ENCODE assay signal across 1 cellular context in the genomic region with DNA sequence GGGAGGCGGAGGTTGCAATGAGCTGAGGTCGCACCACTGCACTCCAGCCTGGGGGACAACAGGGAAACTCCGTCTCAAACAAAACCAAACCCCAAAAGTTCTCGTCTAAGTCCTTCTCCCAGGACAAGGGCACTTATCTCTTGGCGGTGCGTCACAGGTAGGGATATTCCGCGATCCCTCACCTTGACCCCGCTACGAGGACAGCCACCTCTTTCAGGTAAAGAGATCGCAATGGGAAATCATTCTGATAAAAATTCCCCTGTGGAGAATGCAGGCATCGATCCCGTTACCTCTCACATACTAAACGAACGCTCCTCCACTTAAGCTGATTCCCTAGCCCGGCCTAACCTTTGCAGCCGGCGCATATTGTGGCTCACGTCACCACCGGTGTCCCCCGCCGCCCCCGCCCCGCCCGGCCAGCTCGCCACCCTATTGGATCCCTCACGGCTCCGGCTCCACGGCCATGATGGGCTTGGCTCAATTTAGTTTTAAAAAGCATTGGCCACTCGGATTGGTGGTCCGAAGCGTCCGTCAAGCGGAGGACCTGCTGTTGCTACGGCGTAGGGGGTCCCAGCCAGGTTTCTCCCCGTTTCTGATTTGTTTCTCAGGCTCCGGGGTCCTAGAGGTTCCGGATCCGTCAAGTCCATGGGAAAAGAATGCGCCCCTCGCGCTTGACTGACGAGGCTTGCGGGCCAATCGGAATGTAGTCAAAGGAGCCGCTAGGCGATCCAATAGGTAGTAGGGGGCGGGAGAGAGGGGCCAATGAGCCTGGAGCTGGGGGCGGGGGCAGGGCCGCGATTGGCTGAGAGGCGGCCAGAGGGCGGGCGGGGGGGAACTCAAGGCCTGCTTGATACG.
TF ChIP-seq lines count a peak whose summit lies in the region.

No MANE protein-coding gene starts in this region.

TF ChIP-seq in HepG2, 621 proteins besides CTCF, POLR2A, EP300 and RAD21 (continued from another document and continues in another):
- TF ChIP-seq, protein P1, sequence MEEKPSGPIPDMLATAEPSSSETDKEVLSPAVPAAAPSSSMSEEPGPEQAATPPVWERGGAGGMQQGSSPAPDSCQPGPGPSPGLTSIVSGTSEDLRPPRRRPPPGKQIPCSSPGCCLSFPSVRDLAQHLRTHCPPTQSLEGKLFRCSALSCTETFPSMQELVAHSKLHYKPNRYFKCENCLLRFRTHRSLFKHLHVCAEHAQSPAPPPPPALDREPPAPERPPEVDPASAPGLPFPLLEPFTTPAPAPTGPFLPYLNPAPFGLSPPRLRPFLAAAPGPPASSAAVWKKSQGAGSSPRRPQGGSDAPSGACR (CRISPR knock-in tag; IDR thresholded peaks at IDR 0.05) = peak; percentile 65; the same call in 1 of the 2 replicates
- TF ChIP-seq ARHGAP35 (CRISPR knock-in tag; IDR thresholded peaks at IDR 0.05; ENCODE audit: borderline replicate concordance) (no peak; the same call in 1 of the 2 replicates), SMAD9 (CRISPR knock-in tag; IDR thresholded peaks at IDR 0.05) (0 out of 2 replicates have a peak, but pooled peaks have one; percentile 47), KDM6A (CRISPR knock-in tag; IDR thresholded peaks at IDR 0.05; ENCODE audit: low read depth) (no peak), ZNF547 (CRISPR knock-in tag; IDR thresholded peaks at IDR 0.05) (no peak), PRPF4 (IDR thresholded peaks at IDR 0.05; ENCODE audit: low read depth, low read length, poor library complexity, severe bottlenecking) (no peak), GATAD1 (CRISPR knock-in tag; IDR thresholded peaks at IDR 0.05) (peak; percentile 70), YY1 (IDR thresholded peaks at IDR 0.05; ENCODE audit: insufficient read depth, insufficient replicate concordance, low read depth, low read length) (peak; percentile 82), ZNF292 (CRISPR knock-in tag; IDR thresholded peaks at IDR 0.05; ENCODE audit: borderline replicate concordance, low read depth) (no peak), REPIN1 (CRISPR knock-in tag; IDR thresholded peaks at IDR 0.05; ENCODE audit: borderline replicate concordance, low read depth) (peak; percentile 74), ZNF629 (CRISPR knock-in tag; conservative IDR thresholded peaks at IDR 0.05) (no peak), ZFYVE20 (CRISPR knock-in tag; IDR thresholded peaks at IDR 0.05; ENCODE audit: borderline replicate concordance, low read depth) (no peak), TGIF2 (CRISPR knock-in tag; IDR thresholded peaks at IDR 0.05) (no peak), PCBP1 (IDR thresholded peaks at IDR 0.05; ENCODE audit: borderline replicate concordance, low read depth, low read length) (no peak), ZNF660 (CRISPR knock-in tag; IDR thresholded peaks at IDR 0.05; ENCODE audit: borderline replicate concordance, low read depth) (no peak), KDM5B (CRISPR knock-in tag; IDR thresholded peaks at IDR 0.05; ENCODE audit: borderline replicate concordance) (0 out of 2 replicates have a peak, but pooled peaks have one; percentile 48), KLF15 (CRISPR knock-in tag; IDR thresholded peaks at IDR 0.05; ENCODE audit: borderline replicate concordance) (no peak; the same call in 1 of the 2 replicates), ARNT2 (CRISPR knock-in tag; IDR thresholded peaks at IDR 0.05; ENCODE audit: low read depth) (peak; percentile 62), ZNF891 (CRISPR knock-in tag; IDR thresholded peaks at IDR 0.05) (no peak), GATAD2A (CRISPR knock-in tag; IDR thresholded peaks at IDR 0.05) (peak; percentile 75), SRF (IDR thresholded peaks at IDR 0.05; ENCODE audit: low read depth, low read length) (no peak), RELA (CRISPR knock-in tag; IDR thresholded peaks at IDR 0.05) (peak; percentile 68; the same call in 1 of the 2 replicates), ZNF350 (CRISPR knock-in tag; IDR thresholded peaks at IDR 0.05; ENCODE audit: borderline replicate concordance, low read depth) (peak; percentile 90; the same call in 1 of the 2 replicates), ZFP36L2 (CRISPR knock-in tag; IDR thresholded peaks at IDR 0.05) (no peak), ATF1 (CRISPR knock-in tag; IDR thresholded peaks at IDR 0.05) (peak; percentile 81), ZNF616 (CRISPR knock-in tag; IDR thresholded peaks at IDR 0.05; ENCODE audit: low read depth) (no peak), ZNF136 (CRISPR knock-in tag; IDR thresholded peaks at IDR 0.05; ENCODE audit: low read depth) (peak; percentile 67; the same call in 1 of the 2 replicates), GABPA (IDR thresholded peaks at IDR 0.05; ENCODE audit: low read depth, low read length) (0 out of 2 replicates have a peak, but pooled peaks have one; percentile 12), GABPA (CRISPR knock-in tag; IDR thresholded peaks at IDR 0.05; ENCODE audit: low read depth) (peak; percentile 68)
- TF ChIP-seq, protein P2, sequence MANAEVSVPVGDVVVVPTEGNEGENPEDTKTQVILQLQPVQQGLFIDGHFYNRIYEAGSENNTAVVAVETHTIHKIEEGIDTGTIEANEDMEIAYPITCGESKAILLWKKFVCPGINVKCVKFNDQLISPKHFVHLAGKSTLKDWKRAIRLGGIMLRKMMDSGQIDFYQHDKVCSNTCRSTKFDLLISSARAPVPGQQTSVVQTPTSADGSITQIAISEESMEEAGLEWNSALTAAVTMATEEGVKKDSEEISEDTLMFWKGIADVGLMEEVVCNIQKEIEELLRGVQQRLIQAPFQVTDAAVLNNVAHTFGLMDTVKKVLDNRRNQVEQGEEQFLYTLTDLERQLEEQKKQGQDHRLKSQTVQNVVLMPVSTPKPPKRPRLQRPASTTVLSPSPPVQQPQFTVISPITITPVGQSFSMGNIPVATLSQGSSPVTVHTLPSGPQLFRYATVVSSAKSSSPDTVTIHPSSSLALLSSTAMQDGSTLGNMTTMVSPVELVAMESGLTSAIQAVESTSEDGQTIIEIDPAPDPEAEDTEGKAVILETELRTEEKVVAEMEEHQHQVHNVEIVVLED (CRISPR knock-in tag; IDR thresholded peaks at IDR 0.05; ENCODE audit: borderline replicate concordance) = peak; percentile 69; the same call in 1 of the 2 replicates
- TF ChIP-seq, protein P3, sequence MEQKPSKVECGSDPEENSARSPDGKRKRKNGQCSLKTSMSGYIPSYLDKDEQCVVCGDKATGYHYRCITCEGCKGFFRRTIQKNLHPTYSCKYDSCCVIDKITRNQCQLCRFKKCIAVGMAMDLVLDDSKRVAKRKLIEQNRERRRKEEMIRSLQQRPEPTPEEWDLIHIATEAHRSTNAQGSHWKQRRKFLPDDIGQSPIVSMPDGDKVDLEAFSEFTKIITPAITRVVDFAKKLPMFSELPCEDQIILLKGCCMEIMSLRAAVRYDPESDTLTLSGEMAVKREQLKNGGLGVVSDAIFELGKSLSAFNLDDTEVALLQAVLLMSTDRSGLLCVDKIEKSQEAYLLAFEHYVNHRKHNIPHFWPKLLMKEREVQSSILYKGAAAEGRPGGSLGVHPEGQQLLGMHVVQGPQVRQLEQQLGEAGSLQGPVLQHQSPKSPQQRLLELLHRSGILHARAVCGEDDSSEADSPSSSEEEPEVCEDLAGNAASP (CRISPR knock-in tag; IDR thresholded peaks at IDR 0.05; ENCODE audit: borderline replicate concordance) = peak; percentile 99
- TF ChIP-seq, protein P4, sequence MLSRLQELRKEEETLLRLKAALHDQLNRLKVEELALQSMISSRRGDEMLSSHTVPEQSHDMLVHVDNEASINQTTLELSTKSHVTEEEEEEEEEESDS (CRISPR knock-in tag; IDR thresholded peaks at IDR 0.05; ENCODE audit: borderline replicate concordance) = no peak; the same call in 1 of the 2 replicates
- TF ChIP-seq, protein P5, sequence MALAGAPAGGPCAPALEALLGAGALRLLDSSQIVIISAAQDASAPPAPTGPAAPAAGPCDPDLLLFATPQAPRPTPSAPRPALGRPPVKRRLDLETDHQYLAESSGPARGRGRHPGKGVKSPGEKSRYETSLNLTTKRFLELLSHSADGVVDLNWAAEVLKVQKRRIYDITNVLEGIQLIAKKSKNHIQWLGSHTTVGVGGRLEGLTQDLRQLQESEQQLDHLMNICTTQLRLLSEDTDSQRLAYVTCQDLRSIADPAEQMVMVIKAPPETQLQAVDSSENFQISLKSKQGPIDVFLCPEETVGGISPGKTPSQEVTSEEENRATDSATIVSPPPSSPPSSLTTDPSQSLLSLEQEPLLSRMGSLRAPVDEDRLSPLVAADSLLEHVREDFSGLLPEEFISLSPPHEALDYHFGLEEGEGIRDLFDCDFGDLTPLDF (CRISPR knock-in tag; IDR thresholded peaks at IDR 0.05) = no peak
- TF ChIP-seq, protein P6, sequence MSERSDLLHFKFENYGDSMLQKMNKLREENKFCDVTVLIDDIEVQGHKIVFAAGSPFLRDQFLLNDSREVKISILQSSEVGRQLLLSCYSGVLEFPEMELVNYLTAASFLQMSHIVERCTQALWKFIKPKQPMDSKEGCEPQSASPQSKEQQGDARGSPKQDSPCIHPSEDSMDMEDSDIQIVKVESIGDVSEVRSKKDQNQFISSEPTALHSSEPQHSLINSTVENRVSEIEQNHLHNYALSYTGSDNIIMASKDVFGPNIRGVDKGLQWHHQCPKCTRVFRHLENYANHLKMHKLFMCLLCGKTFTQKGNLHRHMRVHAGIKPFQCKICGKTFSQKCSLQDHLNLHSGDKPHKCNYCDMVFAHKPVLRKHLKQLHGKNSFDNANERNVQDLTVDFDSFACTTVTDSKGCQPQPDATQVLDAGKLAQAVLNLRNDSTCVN (CRISPR knock-in tag; IDR thresholded peaks at IDR 0.05; ENCODE audit: borderline replicate concordance) = peak; percentile 63
- TF ChIP-seq, protein P7, sequence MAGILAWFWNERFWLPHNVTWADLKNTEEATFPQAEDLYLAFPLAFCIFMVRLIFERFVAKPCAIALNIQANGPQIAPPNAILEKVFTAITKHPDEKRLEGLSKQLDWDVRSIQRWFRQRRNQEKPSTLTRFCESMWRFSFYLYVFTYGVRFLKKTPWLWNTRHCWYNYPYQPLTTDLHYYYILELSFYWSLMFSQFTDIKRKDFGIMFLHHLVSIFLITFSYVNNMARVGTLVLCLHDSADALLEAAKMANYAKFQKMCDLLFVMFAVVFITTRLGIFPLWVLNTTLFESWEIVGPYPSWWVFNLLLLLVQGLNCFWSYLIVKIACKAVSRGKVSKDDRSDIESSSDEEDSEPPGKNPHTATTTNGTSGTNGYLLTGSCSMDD (CRISPR knock-in tag; IDR thresholded peaks at IDR 0.05) = no peak
- TF ChIP-seq, protein P8, sequence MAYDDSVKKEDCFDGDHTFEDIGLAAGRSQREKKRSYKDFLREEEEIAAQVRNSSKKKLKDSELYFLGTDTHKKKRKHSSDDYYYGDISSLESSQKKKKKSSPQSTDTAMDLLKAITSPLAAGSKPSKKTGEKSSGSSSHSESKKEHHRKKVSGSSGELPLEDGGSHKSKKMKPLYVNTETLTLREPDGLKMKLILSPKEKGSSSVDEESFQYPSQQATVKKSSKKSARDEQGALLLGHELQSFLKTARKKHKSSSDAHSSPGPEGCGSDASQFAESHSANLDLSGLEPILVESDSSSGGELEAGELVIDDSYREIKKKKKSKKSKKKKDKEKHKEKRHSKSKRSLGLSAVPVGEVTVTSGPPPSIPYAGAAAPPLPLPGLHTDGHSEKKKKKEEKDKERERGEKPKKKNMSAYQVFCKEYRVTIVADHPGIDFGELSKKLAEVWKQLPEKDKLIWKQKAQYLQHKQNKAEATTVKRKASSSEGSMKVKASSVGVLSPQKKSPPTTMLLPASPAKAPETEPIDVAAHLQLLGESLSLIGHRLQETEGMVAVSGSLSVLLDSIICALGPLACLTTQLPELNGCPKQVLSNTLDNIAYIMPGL (CRISPR knock-in tag; IDR thresholded peaks at IDR 0.05; ENCODE audit: borderline replicate concordance in 1 of 2, low read depth in 1 of 2) = peak; percentile 95 to 96
- TF ChIP-seq, protein P9, sequence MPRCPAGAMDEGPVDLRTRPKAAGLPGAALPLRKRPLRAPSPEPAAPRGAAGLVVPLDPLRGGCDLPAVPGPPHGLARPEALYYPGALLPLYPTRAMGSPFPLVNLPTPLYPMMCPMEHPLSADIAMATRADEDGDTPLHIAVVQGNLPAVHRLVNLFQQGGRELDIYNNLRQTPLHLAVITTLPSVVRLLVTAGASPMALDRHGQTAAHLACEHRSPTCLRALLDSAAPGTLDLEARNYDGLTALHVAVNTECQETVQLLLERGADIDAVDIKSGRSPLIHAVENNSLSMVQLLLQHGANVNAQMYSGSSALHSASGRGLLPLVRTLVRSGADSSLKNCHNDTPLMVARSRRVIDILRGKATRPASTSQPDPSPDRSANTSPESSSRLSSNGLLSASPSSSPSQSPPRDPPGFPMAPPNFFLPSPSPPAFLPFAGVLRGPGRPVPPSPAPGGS (CRISPR knock-in tag; IDR thresholded peaks at IDR 0.05) = no peak
- TF ChIP-seq, protein P10, sequence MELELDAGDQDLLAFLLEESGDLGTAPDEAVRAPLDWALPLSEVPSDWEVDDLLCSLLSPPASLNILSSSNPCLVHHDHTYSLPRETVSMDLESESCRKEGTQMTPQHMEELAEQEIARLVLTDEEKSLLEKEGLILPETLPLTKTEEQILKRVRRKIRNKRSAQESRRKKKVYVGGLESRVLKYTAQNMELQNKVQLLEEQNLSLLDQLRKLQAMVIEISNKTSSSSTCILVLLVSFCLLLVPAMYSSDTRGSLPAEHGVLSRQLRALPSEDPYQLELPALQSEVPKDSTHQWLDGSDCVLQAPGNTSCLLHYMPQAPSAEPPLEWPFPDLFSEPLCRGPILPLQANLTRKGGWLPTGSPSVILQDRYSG (CRISPR knock-in tag; IDR thresholded peaks at IDR 0.05) = no peak
- TF ChIP-seq, protein P11, sequence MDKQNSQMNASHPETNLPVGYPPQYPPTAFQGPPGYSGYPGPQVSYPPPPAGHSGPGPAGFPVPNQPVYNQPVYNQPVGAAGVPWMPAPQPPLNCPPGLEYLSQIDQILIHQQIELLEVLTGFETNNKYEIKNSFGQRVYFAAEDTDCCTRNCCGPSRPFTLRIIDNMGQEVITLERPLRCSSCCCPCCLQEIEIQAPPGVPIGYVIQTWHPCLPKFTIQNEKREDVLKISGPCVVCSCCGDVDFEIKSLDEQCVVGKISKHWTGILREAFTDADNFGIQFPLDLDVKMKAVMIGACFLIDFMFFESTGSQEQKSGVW (CRISPR knock-in tag; IDR thresholded peaks at IDR 0.05; ENCODE audit: borderline replicate concordance) = no peak
- TF ChIP-seq, protein P12, sequence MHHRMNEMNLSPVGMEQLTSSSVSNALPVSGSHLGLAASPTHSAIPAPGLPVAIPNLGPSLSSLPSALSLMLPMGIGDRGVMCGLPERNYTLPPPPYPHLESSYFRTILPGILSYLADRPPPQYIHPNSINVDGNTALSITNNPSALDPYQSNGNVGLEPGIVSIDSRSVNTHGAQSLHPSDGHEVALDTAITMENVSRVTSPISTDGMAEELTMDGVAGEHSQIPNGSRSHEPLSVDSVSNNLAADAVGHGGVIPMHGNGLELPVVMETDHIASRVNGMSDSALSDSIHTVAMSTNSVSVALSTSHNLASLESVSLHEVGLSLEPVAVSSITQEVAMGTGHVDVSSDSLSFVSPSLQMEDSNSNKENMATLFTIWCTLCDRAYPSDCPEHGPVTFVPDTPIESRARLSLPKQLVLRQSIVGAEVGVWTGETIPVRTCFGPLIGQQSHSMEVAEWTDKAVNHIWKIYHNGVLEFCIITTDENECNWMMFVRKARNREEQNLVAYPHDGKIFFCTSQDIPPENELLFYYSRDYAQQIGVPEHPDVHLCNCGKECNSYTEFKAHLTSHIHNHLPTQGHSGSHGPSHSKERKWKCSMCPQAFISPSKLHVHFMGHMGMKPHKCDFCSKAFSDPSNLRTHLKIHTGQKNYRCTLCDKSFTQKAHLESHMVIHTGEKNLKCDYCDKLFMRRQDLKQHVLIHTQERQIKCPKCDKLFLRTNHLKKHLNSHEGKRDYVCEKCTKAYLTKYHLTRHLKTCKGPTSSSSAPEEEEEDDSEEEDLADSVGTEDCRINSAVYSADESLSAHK (CRISPR knock-in tag; IDR thresholded peaks at IDR 0.05; ENCODE audit: borderline replicate concordance) = no peak
